ENCODE assay signal across 9 cellular contexts in the genomic region with DNA sequence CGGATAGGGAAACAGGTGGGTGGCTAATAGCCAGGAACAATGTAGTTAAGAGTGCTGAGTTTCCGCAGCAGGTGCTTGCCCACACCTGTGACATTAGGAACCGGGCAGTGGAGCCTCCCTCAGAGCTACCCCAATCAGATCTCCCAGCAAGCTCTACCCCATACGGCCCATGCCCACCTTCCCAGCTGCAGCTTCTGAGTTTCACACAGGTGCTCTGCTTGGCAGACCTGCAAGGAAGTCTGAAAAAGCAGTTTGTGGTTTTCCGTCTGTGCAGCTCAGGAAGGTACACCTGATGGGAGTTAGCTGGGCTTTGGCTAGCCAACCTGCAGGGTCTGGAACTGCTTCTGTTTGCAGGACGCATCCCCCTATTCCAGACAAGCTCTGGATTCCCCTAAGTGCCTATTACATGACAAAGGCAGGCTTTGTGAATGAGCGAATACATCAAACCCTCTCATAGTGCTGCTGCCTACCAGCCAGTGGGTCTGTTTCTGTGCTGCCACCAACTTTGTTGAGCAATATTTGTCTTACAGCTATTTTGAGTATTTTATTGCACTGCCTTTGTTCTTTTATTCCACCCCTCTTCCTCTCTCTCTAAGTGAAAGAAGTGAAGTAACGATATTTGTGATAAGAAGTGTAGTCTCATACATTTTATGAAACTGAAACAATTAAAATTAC. TPM values are rescaled to one million over a fixed set of nuclear protein-coding genes. Genes with fewer than 3 reads are reported as not detected.
DNase-seq lines count a peak whose midpoint lies in the region; ATAC-seq, FAIRE-seq and TF ChIP-seq lines count a peak whose summit lies in the region.
"Had no signal": no experiment of that assay in that cellular context is flagged by ENCODE, and none has a peak within 500 bp of the region (broad histone marks: within the 10 kb centered on the region; RNA-seq: fewer than 3 reads in every experiment).

No MANE protein-coding gene starts in this region.

- H3K27ac Mint-ChIP-seq in stimulated activated naive B cell treated with anti-CD40 and anti-IgM and Interleukin-4, amounts not matched to agents 10 μg/mL and 1 μg/mL and 100 μg/mL, for 72 hours: peak overlapping the region; percentile 57

- H3K36me3 ChIP-seq in K562 (ENCODE audit: control insufficient read depth, insufficient read depth, low read length): no peaks in the 10 kb centered on the region; the same call in 2 of the 3 replicates
- H3K36me3 ChIP-seq in tibial artery: no peaks in the 10 kb centered on the region

- in situ Hi-C loops in K562 (cut with MboI): no loop called here

- DNase-seq in A549 (ENCODE audit: low read depth in 1 of 2, low spot score in 1 of 2) (no peak), NCI-H2107 treated with DMSO at 0.1 percent for 48 hours (lab: John Stamatoyannopoulos, UW; ENCODE audit: unreplicated experiment) (peak; percentile 95), K562 (ENCODE audit: extremely low read depth in 1 of 4, low spot score in 3 of 4) (no peak), tibial artery (no peak)
- DNase-seq in stimulated activated naive B cell treated with anti-CD40 and anti-IgM and Interleukin-4, amounts not matched to agents 10 μg/mL and 1 μg/mL and 100 μg/mL, for 72 hours: no peak
- DNase-seq in central memory CD4-positive, alpha-beta T cell: no peak

- TF ChIP-seq CTCF in A549 (IDR thresholded peaks at IDR 0.05) (no peak), K562 (IDR thresholded peaks at IDR 0.05 in 2 of 3, conservative IDR thresholded peaks at IDR 0.05 in 1 of 3; ENCODE audit: insufficient read depth in 2 of 3, low read depth in 1 of 3, low read length in 3 of 3) (no peak), tibial artery (IDR thresholded peaks at IDR 0.05) (no peak)

- H3K36me3 Mint-ChIP-seq in stimulated activated naive B cell treated with anti-CD40 and anti-IgM and Interleukin-4, amounts not matched to agents 10 μg/mL and 1 μg/mL and 100 μg/mL, for 72 hours: peaks cover 15 to 21% of the 10 kb centered on the region in 2 donors

- ATAC-seq in A549 (peak; percentile 16 to 35; a peak in 2 of 6 replicates), GM19035 (IDR thresholded peaks at IDR 0.05; ENCODE audit: unreplicated experiment) (peak; percentile 40), K562 (no peak), GM19455 (IDR thresholded peaks at IDR 0.05; ENCODE audit: unreplicated experiment) (no peak)
- ATAC-seq in stimulated activated naive B cell treated with anti-CD40 and anti-IgM and Interleukin-4, amounts not matched to agents 10 μg/mL and 1 μg/mL and 100 μg/mL, for 72 hours (replicated peaks): peak in 1 of 2 donors; percentile 22

- H3K27me3 Mint-ChIP-seq in stimulated activated naive B cell treated with anti-CD40 and anti-IgM and Interleukin-4, amounts not matched to agents 10 μg/mL and 1 μg/mL and 100 μg/mL, for 72 hours: no peaks in the 10 kb centered on the region

- H3K9me3 Mint-ChIP-seq in stimulated activated naive B cell treated with anti-CD40 and anti-IgM and Interleukin-4, amounts not matched to agents 10 μg/mL and 1 μg/mL and 100 μg/mL, for 72 hours: no peaks in the 10 kb centered on the region

- H3K27ac ChIP-seq in A549 (no peak overlapping the region), K562 (ENCODE audit: extremely low read depth, low read depth, low read length) (no peak overlapping the region), tibial artery (no peak overlapping the region)

- no peaks in the 10 kb centered on the region for H3K9me1 ChIP-seq in K562 (ENCODE audit: control insufficient read depth, insufficient read depth, low read length)

- no peak overlapping the region for H2AFZ ChIP-seq in K562 (ENCODE audit: low read depth, low read length)

- no peaks in the 10 kb centered on the region for H3K9me3 ChIP-seq in A549
- H3K9me3 ChIP-seq in K562 (replicated peaks; ENCODE audit: control insufficient read depth, insufficient read depth, low read depth, low read length): no peaks in the 10 kb centered on the region
- H3K9me3 ChIP-seq in tibial artery: no peaks in the 10 kb centered on the region

- peak overlapping the region; percentile 52 to 69 for H3K4me3 Mint-ChIP-seq in stimulated activated naive B cell treated with anti-CD40 and anti-IgM and Interleukin-4, amounts not matched to agents 10 μg/mL and 1 μg/mL and 100 μg/mL, for 72 hours

- FAIRE-seq in A549 (lab: Jason Lieb, UNC): no peak
- FAIRE-seq in K562 (lab: Jason Lieb, UNC): no peak
- FAIRE-seq: islet of Langerhans had no signal

- H3K27me3 ChIP-seq in K562 (ENCODE audit: control insufficient read depth in 2 of 2, insufficient read depth in 2 of 2, low read length in 2 of 2) (no peaks in the 10 kb centered on the region), tibial artery (no peaks in the 10 kb centered on the region)

- H3K4me1 Mint-ChIP-seq in stimulated activated naive B cell treated with anti-CD40 and anti-IgM and Interleukin-4, amounts not matched to agents 10 μg/mL and 1 μg/mL and 100 μg/mL, for 72 hours: peaks cover 42 to 63% of the 10 kb centered on the region in 2 donors

- TF ChIP-seq RAD21 in A549 (conservative IDR thresholded peaks at IDR 0.05 in 1 of 2, IDR thresholded peaks at IDR 0.05 in 1 of 2) (no peak), K562 (CRISPR knock-in tag; conservative IDR thresholded peaks at IDR 0.05 in 1 of 2, IDR thresholded peaks at IDR 0.05 in 1 of 2) (no peak)

- H3K4me2 ChIP-seq in A549: peak overlapping the region; percentile 29; the same call in 1 of the 3 replicates
- H3K4me2 ChIP-seq in K562 (ENCODE audit: insufficient read depth, low read length): no peak overlapping the region

- H3K4me3 ChIP-seq in A549 (no peak overlapping the region), K562 (no peak overlapping the region), tibial artery (no peak overlapping the region)

- no peak overlapping the region for H3K9ac ChIP-seq in K562 (ENCODE audit: insufficient read depth in 1 of 2, low read depth in 2 of 2, low read length in 2 of 2)

- intact Hi-C loops in K562 (cut with micrococcal nuclease) (loop anchor here (2.0 kb wide), 2 partner anchors 53 to 115 kb away; no protein-coding TSS in a partner anchor), tibial artery (cut with DNase I; ENCODE audit: low total_unique reads) (no loop called here)

- TF ChIP-seq EP300 in A549 (IDR thresholded peaks at IDR 0.05) (no peak), K562 (IDR thresholded peaks at IDR 0.05; ENCODE audit: low read length) (no peak)

- TF ChIP-seq POLR2A in A549 (IDR thresholded peaks at IDR 0.05; ENCODE audit: low read length): no peak
- TF ChIP-seq POLR2A in K562 (conservative IDR thresholded peaks at IDR 0.05): no peak

- WGBS in A549 (ENCODE audit: missing lambda C conversion rate): 68% methylated on average over 8 of the region's 8 CpGs
- WGBS in K562 (ENCODE audit: insufficient coverage, low coverage, missing lambda C conversion rate): 44% methylated on average over 8 of the region's 8 CpGs

- POLR2A ChIA-PET in A549 (lab: Yijun Ruan, JAX): no interaction called here
- POLR2A ChIA-PET in K562 (lab: Yijun Ruan, JAX): interaction anchor here (0.7 to 1.3 kb wide), 7 partner anchors 9 to 104 kb away, joined by 3 to 6 read pairs (median 3); no protein-coding TSS in a partner anchor

- peaks cover 12% of the 10 kb centered on the region; the same call in 2 of the 3 replicates for H3K4me1 ChIP-seq in A549
- peaks cover 3 to 5% of the 10 kb centered on the region in 2 experiments; a peak in 1 of 5 replicates for H3K4me1 ChIP-seq in K562 (replicated peaks in 1 of 2; ENCODE audit: control insufficient read depth in 2 of 2, insufficient read depth in 2 of 2, low read length in 2 of 2)
- peaks cover 0 to 10% (median 0%) of the 10 kb centered on the region in 4 donors for H3K4me1 ChIP-seq in tibial artery

- no peaks in the 10 kb centered on the region for H3K79me2 ChIP-seq in K562 (ENCODE audit: control insufficient read depth, insufficient read depth, low read length)

- no peaks in the 10 kb centered on the region for H4K20me1 ChIP-seq in K562 (replicated peaks; ENCODE audit: control insufficient read depth, insufficient read depth, low read length)

- CTCF ChIA-PET in A549 (lab: Yijun Ruan, JAX): interaction anchor here (0.6 to 11.8 kb wide), 7 partner anchors 9 to 111 kb away, joined by 3 to 177 read pairs (median 3); no protein-coding TSS in a partner anchor
- CTCF ChIA-PET in K562 (lab: Yijun Ruan, JAX; ENCODE audit: low intra/inter-chr PET ratio): no interaction called here

- BruUV-seq in K562 (replicated peaks; lab: Mats Ljungman, UMichigan): no TSS peak

RNA-seq across cellular contexts. Expression of a gene that starts 24.7 kb away (rescaled TPM):
- polyA plus RNA-seq in A549 (2011; rRNA removed) (9.2 and 9.3 TPM in 2 replicates), A549 (2017; fragmentation: RNase III; extraction: RNeasy Plus Mini Kit Qiagen cat#74134 plus additional on column Dnase treatment) (6.3 to 6.9 TPM (median 6.8 TPM) in 3 replicates), K562 (2011; rRNA removed) (5.4 and 9.7 TPM in 2 replicates), K562 (2014; fragmentation: Illumina TruSeq; extraction: Trizol) (6.7 and 7.2 TPM in 2 replicates), K562 (2014; fragmentation: Nextera tagmentation; extraction: Ambion mirVana) (1 to 10 TPM; 1.4 to 1.5 TPM), K562 (2014; rRNA removed) (5.2 and 8.7 TPM in 2 replicates)
- polyA plus RNA-seq in A549 (2012; cell fraction: cytosol; rRNA removed): 5.7 and 9.1 TPM in 2 replicates
- 10.7 TPM in 2 replicates for polyA plus RNA-seq in A549 (2012; cell fraction: nucleus; rRNA removed)
- 12.6 and 14.2 TPM in 2 replicates for polyA minus RNA-seq in A549 (2011; rRNA and poly(A)+ RNA removed)
- total RNA-seq in K562 (2011; cell fraction: chromatin; rRNA removed; ENCODE audit: low replicate concordance): 19.6 and 32.3 TPM in 2 replicates
- 15.3 and 16.3 TPM in 2 replicates for total RNA-seq in K562 (2011; cell fraction: nucleolus; rRNA removed)
- 16.1 and 19.7 TPM in 2 replicates for total RNA-seq in K562 (2011; cell fraction: nucleoplasm; rRNA removed)
- total RNA-seq in K562 (2014; rRNA removed) (4.5 and 7.2 TPM in 2 replicates), K562 (2014; rRNA removed; fragmentation: Illumina TruSeq; extraction: Trizol) (5.2 and 5.3 TPM in 2 replicates), K562 (2015; rRNA removed; fragmentation: Illumina TruSeq; extraction: Trizol) (4.8 and 5.1 TPM in 2 replicates), K562 (2021) (8.5 and 9.1 TPM in 2 replicates)
- polyA plus RNA-seq in K562 (2011; cell fraction: cytosol; rRNA removed): 4.7 and 6.8 TPM in 2 replicates
- 9.6 and 10.4 TPM in 2 replicates for polyA plus RNA-seq in K562 (2011; cell fraction: nucleus; rRNA removed)
- 4.6 and 8.4 TPM in 2 replicates for polyA plus RNA-seq in K562 (2012)
- 8.3 and 11.7 TPM in 2 replicates for polyA minus RNA-seq in K562 (2011; rRNA and poly(A)+ RNA removed)
- 3.4 and 4.0 TPM in 2 replicates for polyA minus RNA-seq in K562 (2011; cell fraction: cytosol; rRNA and poly(A)+ RNA removed)
- 10.6 and 15.1 TPM in 2 replicates for polyA minus RNA-seq in K562 (2011; cell fraction: nucleus; rRNA and poly(A)+ RNA removed)

RNA-seq across cellular contexts. Expression of a gene that starts 42.3 kb away (rescaled TPM):
- 22.9 and 26.4 TPM in 2 replicates for polyA plus RNA-seq in A549 (2011; rRNA removed)
- 7.2 and 7.3 TPM in 2 replicates for polyA plus RNA-seq in A549 (2012; cell fraction: cytosol; rRNA removed)
- 16.4 and 20.7 TPM in 2 replicates for polyA plus RNA-seq in A549 (2012; cell fraction: nucleus; rRNA removed)
- 9.1 to 10.4 TPM (median 9.5 TPM) in 3 replicates for polyA plus RNA-seq in A549 (2017; fragmentation: RNase III; extraction: RNeasy Plus Mini Kit Qiagen cat#74134 plus additional on column Dnase treatment)
- polyA minus RNA-seq in A549 (2011; rRNA and poly(A)+ RNA removed): 37.4 and 42.1 TPM in 2 replicates
- 17.5 and 18.4 TPM in 2 replicates for total RNA-seq in K562 (2011; cell fraction: chromatin; rRNA removed; ENCODE audit: low replicate concordance)
- total RNA-seq in K562 (2011; cell fraction: nucleolus; rRNA removed): 26.2 and 28.7 TPM in 2 replicates
- total RNA-seq in K562 (2011; cell fraction: nucleoplasm; rRNA removed): 23.0 and 27.7 TPM in 2 replicates
- 13.9 TPM in 2 replicates for total RNA-seq in K562 (2014; rRNA removed)
- 10.9 and 11.5 TPM in 2 replicates for total RNA-seq in K562 (2014; rRNA removed; fragmentation: Illumina TruSeq; extraction: Trizol)
- total RNA-seq in K562 (2015; rRNA removed; fragmentation: Illumina TruSeq; extraction: Trizol): 4.4 and 4.6 TPM in 2 replicates
- 18.5 and 24.0 TPM in 2 replicates for total RNA-seq in K562 (2021)
- polyA plus RNA-seq in K562 (2011; rRNA removed): 6.9 and 13.4 TPM in 2 replicates
- polyA plus RNA-seq in K562 (2011; cell fraction: cytosol; rRNA removed): 7.5 and 14.3 TPM in 2 replicates
- polyA plus RNA-seq in K562 (2011; cell fraction: nucleus; rRNA removed): 11.3 and 11.9 TPM in 2 replicates
- polyA plus RNA-seq in K562 (2012): 8.3 and 42.0 TPM in 2 replicates
- 16.4 and 18.0 TPM in 2 replicates for polyA plus RNA-seq in K562 (2014; fragmentation: Illumina TruSeq; extraction: Trizol)
- 1 to 10 TPM; 5.0 to 6.8 TPM for polyA plus RNA-seq in K562 (2014; fragmentation: Nextera tagmentation; extraction: Ambion mirVana)
- polyA plus RNA-seq in K562 (2014; rRNA removed): 9.8 and 11.6 TPM in 2 replicates
- polyA minus RNA-seq in K562 (2011; rRNA and poly(A)+ RNA removed): 14.3 and 23.1 TPM in 2 replicates
- polyA minus RNA-seq in K562 (2011; cell fraction: cytosol; rRNA and poly(A)+ RNA removed): 10.3 and 18.3 TPM in 2 replicates
- polyA minus RNA-seq in K562 (2011; cell fraction: nucleus; rRNA and poly(A)+ RNA removed): 4.3 and 8.0 TPM in 2 replicates

Comparison
In these comparisons a context has a peak if more than half of its experiments do, and no peak if none do; other contexts are left out.
1. ATAC-seq: peak in A549 (2 of 2) and GM19035 (single experiment); none in K562 (single experiment) and GM19455 (single experiment).